ENCODE assay signal across 11 cellular contexts in genomic region chr9:130962418-130963316, GRCh38. TPM values are rescaled to one million over a fixed set of nuclear protein-coding genes. Genes with fewer than 3 reads are reported as not detected.
DNase-seq lines count a peak whose midpoint lies in the region; ATAC-seq and TF ChIP-seq lines count a peak whose summit lies in the region.
"Had no signal": no experiment of that assay in that cellular context is flagged by ENCODE, and none has a peak within 500 bp of the region (broad histone marks: within the 10 kb centered on the region; RNA-seq: fewer than 3 reads in every experiment).

No MANE protein-coding gene starts in this region.

- H3K9me3 ChIP-seq in vagina = no peaks in the 10 kb centered on the region

- DNase-seq in left ventricle myocardium superior (no peak), cardiac septum (ENCODE audit: low spot score) (no peak), astrocyte of the cerebellum (ENCODE audit: low read depth) (peak; percentile 87), iPS-NIHi11 (ENCODE audit: low spot score) (peak; percentile 65), vagina (ENCODE audit: extremely low spot score in 2 of 2) (no peak)
- DNase-seq in activated naive CD4-positive, alpha-beta T cell treated with anti-CD3 and anti-CD28 coated beads, Interleukin-2, amount 50 U/mL, for 16 hours = no peak
- DNase-seq: left colon, NCI-H1694 had no signal

- peak; percentile 35 for ATAC-seq in left ventricle myocardium superior
- no peak for ATAC-seq in HG03025 (IDR thresholded peaks at IDR 0.05; ENCODE audit: low FRiP score, unreplicated experiment)
- ATAC-seq in HG02588 (IDR thresholded peaks at IDR 0.05; ENCODE audit: unreplicated experiment) = no peak
- ATAC-seq: left colon had no signal

- H3K4me1 ChIP-seq in vagina = peaks cover 12% of the 10 kb centered on the region

- TF ChIP-seq CTCF in astrocyte of the cerebellum (IDR thresholded peaks at IDR 0.05; ENCODE audit: low read depth, low read length, missing control alignments) (no peak), vagina (IDR thresholded peaks at IDR 0.05) (no peak)

- in situ Hi-C loops in astrocyte of the cerebellum (cut with HindIII; ENCODE audit: low sequenced_read_pairs) = no loop called here

- no peak overlapping the region for H3K4me3 ChIP-seq in astrocyte of the cerebellum (ENCODE audit: low read depth, low read length)
- no peak overlapping the region for H3K4me3 ChIP-seq in vagina
- H3K4me3 ChIP-seq: BLaER1 treated with 17β-estradiol and CSF1 and Interleukin-3, amounts not matched to agents 10 nM and 100 nM had no signal

- intact Hi-C loops in left ventricle myocardium superior (cut with micrococcal nuclease) = no loop called here
- intact Hi-C loops in cardiac septum (cut with DNase I) = no loop called here
- intact Hi-C loops in vagina (cut with DNase I) = no loop called here

- no peaks in the 10 kb centered on the region for H3K36me3 ChIP-seq in vagina
- H3K36me3 ChIP-seq: BLaER1 treated with 17β-estradiol and CSF1 and Interleukin-3, amounts not matched to agents 10 nM and 100 nM had no signal

- no peaks in the 10 kb centered on the region for H3K27me3 ChIP-seq in vagina
- H3K27me3 ChIP-seq: BLaER1 treated with 17β-estradiol and CSF1 and Interleukin-3, amounts not matched to agents 10 nM and 100 nM had no signal

- TF ChIP-seq POLR2A in vagina (IDR thresholded peaks at IDR 0.05) = no peak

- no peak overlapping the region for H3K27ac ChIP-seq in vagina
- H3K27ac ChIP-seq: BLaER1 treated with 17β-estradiol and CSF1 and Interleukin-3, amounts not matched to agents 10 nM and 100 nM had no signal

RNA-seq across cellular contexts. Expression of gene FIBCD1, which starts 23.6 kb away (rescaled TPM):
- total RNA-seq in left ventricle myocardium superior (0.40 TPM), cardiac septum (0.54 TPM), vagina (not detected)

RNA-seq across cellular contexts. Expression of gene LAMC3, which starts 46.3 kb away (rescaled TPM):
- total RNA-seq in left ventricle myocardium superior (0.07 TPM), cardiac septum (0.89 TPM), vagina (13.3 TPM)

Comparison
In these comparisons a context has a peak if more than half of its experiments do, and no peak if none do; other contexts are left out.
1. DNase-seq: peak in astrocyte of the cerebellum (single experiment) and iPS-NIHi11 (single experiment); none in left ventricle myocardium superior (single experiment), cardiac septum (single experiment), vagina (0 of 2) and activated naive CD4-positive, alpha-beta T cell treated with anti-CD3 and anti-CD28 coated beads, Interleukin-2, amount 50 U/mL, for 16 hours (single experiment).